ENCODE assay signal across 2 cellular contexts in genomic region chr21:13372721-13373120, GRCh38.
DNase-seq lines count a peak whose midpoint lies in the region.
"Not testable (repeated sequence)": the region's sequence is repeated elsewhere in the genome, so short reads cannot be mapped to it uniquely, and the experiment has no call there.

No MANE protein-coding gene starts in this region.

- intact Hi-C loops in activated naive CD4-positive, alpha-beta T cell treated with anti-CD3 and anti-CD28 coated beads for 36 hours (cut with micrococcal nuclease) = not testable (repeated sequence)

- not testable (repeated sequence) for H3K27me3 Mint-ChIP-seq in activated naive CD4-positive, alpha-beta T cell treated with anti-CD3 and anti-CD28 coated beads for 36 hours (ENCODE audit: low read depth)

- CTCF ChIA-PET in activated naive CD4-positive, alpha-beta T cell treated with anti-CD3 and anti-CD28 coated beads for 36 hours (lab: Charles Lee) = not testable (repeated sequence)

- peak; percentile 0 for DNase-seq in GM03348 (ENCODE audit: low spot score)
- not testable (repeated sequence) for DNase-seq in activated naive CD4-positive, alpha-beta T cell treated with anti-CD3 and anti-CD28 coated beads for 36 hours

- not testable (repeated sequence) for H3K4me1 Mint-ChIP-seq in activated naive CD4-positive, alpha-beta T cell treated with anti-CD3 and anti-CD28 coated beads for 36 hours (ENCODE audit: low read depth)

- not testable (repeated sequence) for H3K4me3 Mint-ChIP-seq in activated naive CD4-positive, alpha-beta T cell treated with anti-CD3 and anti-CD28 coated beads for 36 hours

- H3K27ac Mint-ChIP-seq in activated naive CD4-positive, alpha-beta T cell treated with anti-CD3 and anti-CD28 coated beads for 36 hours = peak overlapping the region; percentile 36

- not testable (repeated sequence) for H3K36me3 Mint-ChIP-seq in activated naive CD4-positive, alpha-beta T cell treated with anti-CD3 and anti-CD28 coated beads for 36 hours (ENCODE audit: low read depth)

- not testable (repeated sequence) for H3K9me3 Mint-ChIP-seq in activated naive CD4-positive, alpha-beta T cell treated with anti-CD3 and anti-CD28 coated beads for 36 hours
